Comparison of ENCODE assay signal across 17 cellular contexts in the genomic region with DNA sequence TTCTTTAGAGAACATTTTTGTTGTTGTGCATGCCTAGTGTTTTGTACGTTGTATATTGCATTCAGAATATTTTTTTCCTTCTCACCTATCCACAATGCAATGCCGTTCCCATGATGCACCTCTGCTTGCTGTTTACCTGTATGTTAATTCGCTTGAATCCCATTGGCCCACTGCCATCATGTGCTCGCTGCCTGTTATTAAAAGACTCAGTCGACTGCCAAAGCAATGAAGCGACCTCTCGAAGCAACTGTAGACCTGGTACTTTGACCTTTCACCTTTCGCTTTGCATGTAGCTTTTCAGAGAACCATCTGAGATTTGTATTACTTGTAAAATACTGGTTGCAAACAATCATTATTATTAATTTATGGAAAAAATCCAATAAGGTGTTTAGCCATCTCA.
A peak's percentile ranks its signal among the peaks of the same experiment; 100 is the strongest.
DNase-seq lines count a peak whose midpoint lies in the region; ATAC-seq and TF ChIP-seq lines count a peak whose summit lies in the region.
"Had no signal": no experiment of that assay in that cellular context is flagged by ENCODE, and none has a peak within 500 bp of the region (broad histone marks: within the 10 kb centered on the region; RNA-seq: fewer than 3 reads in every experiment).

No MANE protein-coding gene starts in this region.

- H3K27me3 Mint-ChIP-seq in activated CD4-positive, alpha-beta memory T cell treated with anti-CD3 and anti-CD28 coated beads for 36 hours: no peaks in the 10 kb centered on the region
- H3K27me3 Mint-ChIP-seq: CD8-positive, alpha-beta memory T cell; IgD-negative memory B cell had no signal

- no peak overlapping the region for H3K4me3 Mint-ChIP-seq in activated CD4-positive, alpha-beta memory T cell treated with anti-CD3 and anti-CD28 coated beads for 36 hours
- H3K4me3 Mint-ChIP-seq: CD14-positive monocyte; CD8-positive, alpha-beta memory T cell; HFFc6; IgD-negative memory B cell had no signal

- no peak overlapping the region for H3K4me2 ChIP-seq in neuronal stem cell (ENCODE audit: insufficient read depth, low read length, poor library complexity, severe bottlenecking)

- H2BK120ac ChIP-seq in neuronal stem cell (ENCODE audit: low read depth, low read length): no peak overlapping the region

- H3K18ac ChIP-seq in neuronal stem cell (ENCODE audit: low read length): no peak overlapping the region

- H3K4ac ChIP-seq in neuronal stem cell (ENCODE audit: low read length): no peak overlapping the region

- no peaks in the 10 kb centered on the region for H3K79me1 ChIP-seq in neuronal stem cell (ENCODE audit: low read depth, low read length)

- no peak overlapping the region for H2BK15ac ChIP-seq in neuronal stem cell (ENCODE audit: low read length)

- intact Hi-C loops in dorsolateral prefrontal cortex (cut with DNase I) (loop anchor here in 1 of 2 donors (5.0 to 10.0 kb wide), 4 partner anchors 114 to 329 kb away; a partner anchor contains a TSS), upper lobe of right lung (cut with DNase I) (no loop called here), lower leg skin (cut with DNase I; ENCODE audit: low total_unique reads) (no loop called here)
- intact Hi-C loops in activated CD4-positive, alpha-beta memory T cell treated with anti-CD3 and anti-CD28 coated beads for 36 hours (cut with micrococcal nuclease): loop anchor here (5.0 kb wide), 2 partner anchors 134 to 339 kb away; a partner anchor contains a TSS

- ATAC-seq in upper lobe of right lung: no peak

- no peak overlapping the region for H3K27ac Mint-ChIP-seq in activated CD4-positive, alpha-beta memory T cell treated with anti-CD3 and anti-CD28 coated beads for 36 hours
- H3K27ac Mint-ChIP-seq: HFFc6, IgD-negative memory B cell had no signal

- TF ChIP-seq RAD21 in liver (IDR thresholded peaks at IDR 0.05): no peak

- no peaks in the 10 kb centered on the region for H3K9me3 Mint-ChIP-seq in activated CD4-positive, alpha-beta memory T cell treated with anti-CD3 and anti-CD28 coated beads for 36 hours
- H3K9me3 Mint-ChIP-seq: CD14-positive monocyte; CD8-positive, alpha-beta memory T cell; HFFc6; IgD-negative memory B cell had no signal

- TF ChIP-seq POLR2A in lower leg skin (IDR thresholded peaks at IDR 0.05): no peak

- CTCF ChIA-PET in activated CD4-positive, alpha-beta memory T cell treated with anti-CD3 and anti-CD28 coated beads for 36 hours (lab: Charles Lee): interaction anchor here (10.6 kb wide), 1 partner anchor 244 kb away, joined by 207 read pairs; no protein-coding TSS in a partner anchor

- H3K4me1 ChIP-seq in liver (ENCODE audit: control insufficient read depth in 4 of 4, insufficient read depth in 4 of 4, low read length in 3 of 4) (peaks cover 1 to 10% (median 5%) of the 10 kb centered on the region in 4 donors), upper lobe of right lung (peaks cover 6% of the 10 kb centered on the region), neuronal stem cell (ENCODE audit: control insufficient read depth in 2 of 2, insufficient read depth in 1 of 2, low read depth in 1 of 2, low read length in 2 of 2) (no peaks in the 10 kb centered on the region)

- no peak overlapping the region for H4K8ac ChIP-seq in neuronal stem cell (ENCODE audit: low read depth, low read length)

- H3K27me3 ChIP-seq in dorsolateral prefrontal cortex (no peaks in the 10 kb centered on the region), liver (ENCODE audit: control insufficient read depth in 4 of 4, insufficient read depth in 4 of 4, low read length in 3 of 4) (no peaks in the 10 kb centered on the region), upper lobe of right lung (no peaks in the 10 kb centered on the region), neuronal stem cell (ENCODE audit: control insufficient read depth in 3 of 3, insufficient read depth in 3 of 3, low read depth in 1 of 3, low read length in 3 of 3) (no peaks in the 10 kb centered on the region)

- no peaks in the 10 kb centered on the region for H3K4me1 Mint-ChIP-seq in activated CD4-positive, alpha-beta memory T cell treated with anti-CD3 and anti-CD28 coated beads for 36 hours (ENCODE audit: low read depth)
- H3K4me1 Mint-ChIP-seq: CD14-positive monocyte had no signal

- no peak overlapping the region for H3K23ac ChIP-seq in neuronal stem cell (ENCODE audit: low read depth, low read length, poor library complexity)

- WGBS in liver: 62% methylated on average over 8 of the region's 8 CpGs
- 94% methylated on average over 8 of the region's 8 CpGs for WGBS in lower leg skin, 2 donors
- no CpG with 5 or more reads among the region's 8 CpGs for WGBS in neuronal stem cell (ENCODE audit: extremely low coverage in 2 of 2, insufficient read length in 2 of 2, insufficient replicate concordance in 1 of 2), 2 donors

- H3K36me3 ChIP-seq in liver (ENCODE audit: control insufficient read depth in 4 of 4, insufficient read depth in 3 of 4, low read depth in 1 of 4, low read length in 3 of 4) (peaks cover 6 to 29% (median 25%) of the 10 kb centered on the region in 4 donors), upper lobe of right lung (peaks cover 44% of the 10 kb centered on the region), neuronal stem cell (replicated peaks in 1 of 2; ENCODE audit: control insufficient read depth in 2 of 2, insufficient read depth in 2 of 2, low read length in 2 of 2) (peaks cover 7 to 26% of the 10 kb centered on the region in 2 donors)

- H2AK5ac ChIP-seq in neuronal stem cell (ENCODE audit: low read depth, low read length): no peak overlapping the region

- H3K14ac ChIP-seq in neuronal stem cell (ENCODE audit: low read length): no peak overlapping the region

- H3K4me3 ChIP-seq in dorsolateral prefrontal cortex (no peak overlapping the region), liver (ENCODE audit: low read depth in 1 of 3, low read length in 3 of 3) (no peak overlapping the region), upper lobe of right lung (no peak overlapping the region), lower leg skin (ENCODE audit: low read depth, poor library complexity, severe bottlenecking) (no peak overlapping the region), neuronal stem cell (ENCODE audit: low read length in 2 of 2) (no peak overlapping the region)

- H4K91ac ChIP-seq in neuronal stem cell (ENCODE audit: low read depth, low read length, poor library complexity): no peak overlapping the region

- H2BK5ac ChIP-seq in neuronal stem cell (ENCODE audit: low read length): no peak overlapping the region

- TF ChIP-seq CTCF in dorsolateral prefrontal cortex (IDR thresholded peaks at IDR 0.05 in 54 of 56, conservative IDR thresholded peaks at IDR 0.05 in 2 of 56; ENCODE audit: low read depth in 1 of 56, partially characterized antibody in 56 of 56) (no peak), liver (IDR thresholded peaks at IDR 0.05; ENCODE audit: low read depth, low read length, missing input control) (no peak), upper lobe of right lung (IDR thresholded peaks at IDR 0.05) (no peak), lower leg skin (IDR thresholded peaks at IDR 0.05) (no peak)

- H3K9ac ChIP-seq in liver (ENCODE audit: low read depth in 1 of 2, low read length in 2 of 2) (no peak overlapping the region), neuronal stem cell (ENCODE audit: low read depth, low read length, poor library complexity) (no peak overlapping the region)

- H3K9me3 ChIP-seq in liver (ENCODE audit: control insufficient read depth in 4 of 4, low read length in 3 of 4) (no peaks in the 10 kb centered on the region), upper lobe of right lung (no peaks in the 10 kb centered on the region), neuronal stem cell (replicated peaks in 1 of 2; ENCODE audit: control insufficient read depth in 2 of 2, insufficient read depth in 1 of 2, low read depth in 1 of 2, low read length in 2 of 2) (peaks cover 1 to 2% of the 10 kb centered on the region in 2 donors)
- H3K9me3 ChIP-seq: Caco-2 had no signal

- no peak overlapping the region for H2AFZ ChIP-seq in neuronal stem cell (ENCODE audit: low read length)

- H3K36me3 Mint-ChIP-seq in activated CD4-positive, alpha-beta memory T cell treated with anti-CD3 and anti-CD28 coated beads for 36 hours: peaks cover 8% of the 10 kb centered on the region

- DNase-seq in HT-29 (ENCODE audit: low spot score) (peak; percentile 39), dorsolateral prefrontal cortex (no peak), upper lobe of right lung (no peak), lower leg skin (ENCODE audit: low spot score in 2 of 2) (no peak), neuronal stem cell (ENCODE audit: low spot score) (no peak)
- no peak for DNase-seq in activated CD4-positive, alpha-beta memory T cell treated with anti-CD3 and anti-CD28 coated beads for 36 hours
- DNase-seq: Caco-2; CD8-positive, alpha-beta memory T cell; DMS53; GF-D8; GOT3; HCEC 1CT; HFFc6 had no signal

- POLR2A ChIA-PET in activated CD4-positive, alpha-beta memory T cell treated with anti-CD3 and anti-CD28 coated beads for 36 hours (lab: Charles Lee): no interaction called here

- H3K27ac ChIP-seq in angular gyrus (ENCODE audit: low read depth, low read length): peak overlapping the region; percentile 7
- peak overlapping the region in 48 of 59 donors; percentile 7 to 87 (median 76) for H3K27ac ChIP-seq in dorsolateral prefrontal cortex
- H3K27ac ChIP-seq in liver (ENCODE audit: low read depth in 1 of 2, low read length in 2 of 2): no peak overlapping the region
- H3K27ac ChIP-seq in upper lobe of right lung: no peak overlapping the region
- H3K27ac ChIP-seq in neuronal stem cell (replicated peaks; ENCODE audit: low read length): no peak overlapping the region

- H2BK12ac ChIP-seq in neuronal stem cell (ENCODE audit: low read length): no peak overlapping the region

TF ChIP-seq in liver, 16 proteins besides CTCF, POLR2A, EP300 and RAD21 (continues in another document):
- peak; percentile 34 to 65 for TF ChIP-seq HNF4A (conservative IDR thresholded peaks at IDR 0.05)
- TF ChIP-seq NR2F2 (IDR thresholded peaks at IDR 0.05): peak; percentile 62
- TF ChIP-seq, protein P1, sequence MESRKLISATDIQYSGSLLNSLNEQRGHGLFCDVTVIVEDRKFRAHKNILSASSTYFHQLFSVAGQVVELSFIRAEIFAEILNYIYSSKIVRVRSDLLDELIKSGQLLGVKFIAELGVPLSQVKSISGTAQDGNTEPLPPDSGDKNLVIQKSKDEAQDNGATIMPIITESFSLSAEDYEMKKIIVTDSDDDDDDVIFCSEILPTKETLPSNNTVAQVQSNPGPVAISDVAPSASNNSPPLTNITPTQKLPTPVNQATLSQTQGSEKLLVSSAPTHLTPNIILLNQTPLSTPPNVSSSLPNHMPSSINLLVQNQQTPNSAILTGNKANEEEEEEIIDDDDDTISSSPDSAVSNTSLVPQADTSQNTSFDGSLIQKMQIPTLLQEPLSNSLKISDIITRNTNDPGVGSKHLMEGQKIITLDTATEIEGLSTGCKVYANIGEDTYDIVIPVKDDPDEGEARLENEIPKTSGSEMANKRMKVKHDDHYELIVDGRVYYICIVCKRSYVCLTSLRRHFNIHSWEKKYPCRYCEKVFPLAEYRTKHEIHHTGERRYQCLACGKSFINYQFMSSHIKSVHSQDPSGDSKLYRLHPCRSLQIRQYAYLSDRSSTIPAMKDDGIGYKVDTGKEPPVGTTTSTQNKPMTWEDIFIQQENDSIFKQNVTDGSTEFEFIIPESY (IDR thresholded peaks at IDR 0.05): no peak
- no peak for TF ChIP-seq FOXA1 (IDR thresholded peaks at IDR 0.05)
- no peak for TF ChIP-seq SP1 (IDR thresholded peaks at IDR 0.05)
- TF ChIP-seq GABPA (IDR thresholded peaks at IDR 0.05 in 1 of 2, conservative IDR thresholded peaks at IDR 0.05 in 1 of 2): no peak
- TF ChIP-seq RXRA (IDR thresholded peaks at IDR 0.05): peak in 1 of 2 donors; percentile 18

Comparison
In these comparisons a context has a peak if more than half of its experiments do, and no peak if none do; other contexts are left out.
1. H3K27ac ChIP-seq: peak in angular gyrus (single experiment) and dorsolateral prefrontal cortex (48 of 59); none in liver (0 of 2), upper lobe of right lung (single experiment) and neuronal stem cell (single experiment).